In the genomic region with DNA sequence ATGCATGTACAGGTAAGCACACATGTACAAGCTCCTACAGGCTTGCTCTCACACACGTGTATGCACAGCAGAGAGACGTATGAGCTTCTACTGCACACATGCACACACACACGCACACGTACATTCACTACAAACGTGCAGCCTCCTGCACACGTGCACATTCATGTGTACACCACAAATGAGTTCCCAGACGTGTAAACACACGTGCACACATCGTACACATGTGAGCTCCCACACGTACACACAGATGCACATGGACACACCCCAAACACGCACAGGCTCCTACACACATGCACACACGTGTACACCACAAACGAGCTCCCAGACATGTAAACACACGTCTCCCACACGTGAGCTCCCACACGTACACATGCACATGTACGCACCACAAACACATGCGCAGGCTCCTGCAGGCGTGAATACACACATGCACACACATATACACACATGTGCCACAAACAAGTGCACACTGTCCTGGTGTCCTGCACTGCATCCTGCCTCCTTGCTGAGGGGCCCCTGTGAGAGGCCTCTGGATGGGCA, we compare ENCODE assay signal across 1 cellular context.
TF ChIP-seq lines count a peak whose summit lies in the region.

No MANE protein-coding gene starts in this region.

TF ChIP-seq in K562, 482 proteins besides CTCF, POLR2A, EP300 and RAD21:
- TF ChIP-seq ESRRA (IDR thresholded peaks at IDR 0.05; ENCODE audit: borderline replicate concordance, low read depth) (no peak), ARID1B (IDR thresholded peaks at IDR 0.05) (no peak), MAX (CRISPR knock-in tag; IDR thresholded peaks at IDR 0.05) (0 out of 2 replicates have a peak, but pooled peaks have one; percentile 14), POLR2B (IDR thresholded peaks at IDR 0.05; ENCODE audit: low read depth, partially characterized antibody) (peak; percentile 5)
